Comparison of ENCODE assay signal across 8 cellular contexts in the genomic region with DNA sequence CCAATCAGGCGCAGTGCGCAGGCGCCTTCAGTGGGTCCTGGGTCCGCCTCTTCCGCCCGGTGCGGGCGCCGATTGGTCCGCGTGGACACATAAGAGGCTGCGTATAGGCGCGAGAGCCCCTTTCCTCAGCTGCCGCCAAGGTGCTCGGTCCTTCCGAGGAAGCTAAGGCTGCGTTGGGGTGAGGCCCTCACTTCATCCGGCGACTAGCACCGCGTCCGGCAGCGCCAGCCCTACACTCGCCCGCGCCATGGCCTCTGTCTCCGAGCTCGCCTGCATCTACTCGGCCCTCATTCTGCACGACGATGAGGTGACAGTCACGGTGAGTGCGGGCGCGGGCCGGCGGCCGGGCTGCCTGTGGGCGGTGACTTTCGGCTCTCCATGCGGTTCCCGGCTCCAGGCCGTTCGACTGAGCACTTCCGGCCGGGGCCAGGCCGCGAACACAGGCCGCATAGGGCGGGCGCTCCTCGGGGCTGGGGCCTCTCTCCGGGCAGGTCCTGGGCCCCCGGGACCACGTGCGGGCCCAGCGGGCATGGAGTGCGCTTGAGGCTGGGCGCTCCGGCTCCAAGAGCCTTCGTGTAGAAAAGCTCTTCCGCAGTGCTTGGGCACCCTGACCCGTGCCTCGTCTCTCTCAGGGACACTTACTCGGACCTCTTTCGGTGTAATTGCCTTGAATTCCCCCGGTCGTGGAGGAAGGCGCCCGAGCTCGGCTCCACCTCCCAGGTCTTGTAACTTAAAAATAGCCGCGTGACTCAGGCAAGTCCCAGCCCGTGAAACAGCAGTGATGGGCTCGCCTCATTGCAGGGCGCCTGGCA. TPM values are rescaled to one million over a fixed set of nuclear protein-coding genes. Genes with fewer than 3 reads are reported as not detected.
A peak's percentile ranks its signal among the peaks of the same experiment; 100 is the strongest.
DNase-seq lines count a peak whose midpoint lies in the region; ATAC-seq and TF ChIP-seq lines count a peak whose summit lies in the region.

RPLP1 (plus strand) TSS at position 117 of the 812 bp plus-strand sequence; CDS start at position 248, 131 bp downstream.

- H2AFZ ChIP-seq in IMR-90 (replicated peaks; ENCODE audit: low read length, poor library complexity) (peak within 1 kb of the TSS; percentile 96), PC-9 (peak within 1 kb of the TSS; percentile 79)

- intact Hi-C loops in IMR-90 (cut with micrococcal nuclease) (loop anchor here (2.0 to 10.0 kb wide), 2 partner anchors 38 to 288 kb away; partner anchors contain the start of genes GLCE and KIF23), PC-9 (cut with micrococcal nuclease; ENCODE audit: unreplicated experiment) (loop anchor here (5.0 kb wide), 1 partner anchor 41 kb away; the partner anchor contains the start of gene KIF23)

- peak within 1 kb of the TSS; percentile 64 for H2BK5ac ChIP-seq in IMR-90 (ENCODE audit: low read depth, low read length, poor library complexity, severe bottlenecking)

- peak; percentile 99 for TF ChIP-seq POLR2A in IMR-90 (IDR thresholded peaks at IDR 0.05; ENCODE audit: low read depth, low read length)

- H3K36me3 ChIP-seq in IMR-90 (ENCODE audit: control insufficient read depth, insufficient read depth, low read length): peaks cover 24% of the 10 kb centered on the region
- peaks cover 30% of the 10 kb centered on the region for H3K36me3 ChIP-seq in PC-9 (ENCODE audit: low read depth)
- peaks cover 0 to 15% of the 10 kb centered on the region in 2 donors for H3K36me3 ChIP-seq in esophagus (ENCODE audit: control insufficient read depth in 2 of 2, insufficient read depth in 2 of 2, low read length in 1 of 2)
- H3K36me3 ChIP-seq in muscle layer of colon (ENCODE audit: insufficient read depth, low read length): peaks cover 24% of the 10 kb centered on the region

- H3K9me1 ChIP-seq in IMR-90 (ENCODE audit: insufficient read depth, low read length): peaks cover 20% of the 10 kb centered on the region

- no peak for TF ChIP-seq RAD21 in IMR-90 (IDR thresholded peaks at IDR 0.05; ENCODE audit: low read length)

- peaks cover 53% of the 10 kb centered on the region for H4K20me1 ChIP-seq in IMR-90 (ENCODE audit: insufficient read depth, low read length)
- H4K20me1 ChIP-seq in PC-9 (ENCODE audit: insufficient read depth): peaks cover 42% of the 10 kb centered on the region

- in situ Hi-C loops in IMR-90 (cut with MboI; ENCODE audit: low sequenced_read_pairs): no loop called here

- dilution Hi-C loops in IMR-90 (cut with HindIII; ENCODE audit: low sequenced_read_pairs, unreplicated experiment): no loop called here

- DNase-seq in DMS 273 treated with DMSO at 0.1 percent for 48 hours (lab: John Stamatoyannopoulos, UW): peak; percentile 75
- DNase-seq in IMR-90: peak; percentile 94
- DNase-seq in PC-9: peak; percentile 70 to 93
- peak; percentile 96 for DNase-seq in activated T-cell treated with anti-CD3 and anti-CD28 coated beads, Interleukin-2, amount 50 U/mL, for 4 hours
- DNase-seq in stimulated activated CD8-positive, alpha-beta memory T cell treated with anti-CD3 and anti-CD28 coated beads, Interleukin-7, amount 100 ng/mL, for 24 hours (ENCODE audit: low read depth): peak; percentile 86

- H3K4me2 ChIP-seq in IMR-90 (ENCODE audit: low read depth, low read length) (peak within 1 kb of the TSS; percentile 99), PC-9 (peak within 1 kb of the TSS; percentile 97)

- H3K9me3 ChIP-seq in IMR-90 (ENCODE audit: control insufficient read depth, insufficient read depth, low read length) (no peaks in the 10 kb centered on the region), PC-9 (ENCODE audit: insufficient read depth, low read depth) (no peaks in the 10 kb centered on the region), esophagus (ENCODE audit: control insufficient read depth in 2 of 2, insufficient read depth in 1 of 2, low read depth in 1 of 2, low read length in 1 of 2) (no peaks in the 10 kb centered on the region), muscle layer of colon (ENCODE audit: low read length) (no peaks in the 10 kb centered on the region)

- H3K56ac ChIP-seq in IMR-90 (ENCODE audit: extremely low read depth, insufficient read depth, low read length): peak within 1 kb of the TSS; percentile 87

- H3K79me2 ChIP-seq in PC-9 (ENCODE audit: low read depth): peaks cover 37% of the 10 kb centered on the region

- H3K36me3 Mint-ChIP-seq in activated T-cell treated with anti-CD3 and anti-CD28 coated beads, Interleukin-2, amount 50 U/mL, for 4 hours (ENCODE audit: insufficient read depth): peaks cover 37% of the 10 kb centered on the region

- no peaks in the 10 kb centered on the region for H3K9me2 ChIP-seq in PC-9 (ENCODE audit: insufficient read depth)

- H2BK15ac ChIP-seq in IMR-90 (ENCODE audit: low read depth, low read length): peak within 1 kb of the TSS; percentile 12; the same call in 1 of the 3 replicates

- no peak for TF ChIP-seq CTCF in IMR-90 (conservative IDR thresholded peaks at IDR 0.05; ENCODE audit: low read depth, low read length)
- TF ChIP-seq CTCF in PC-9 (conservative IDR thresholded peaks at IDR 0.05): no peak

- H3K9me3 Mint-ChIP-seq in activated T-cell treated with anti-CD3 and anti-CD28 coated beads, Interleukin-2, amount 50 U/mL, for 4 hours: no peaks in the 10 kb centered on the region

- peak within 1 kb of the TSS; percentile 84 for H2AK9ac ChIP-seq in IMR-90 (replicated peaks; ENCODE audit: low read depth, low read length, poor library complexity)

- H3K4me3 ChIP-seq in IMR-90 (ENCODE audit: insufficient read depth, low read depth, low read length) (peak within 1 kb of the TSS; percentile 70), PC-9 (peak within 1 kb of the TSS; percentile 71), esophagus (ENCODE audit: low read depth in 1 of 2, low read length in 2 of 2) (peak within 1 kb of the TSS; percentile 65 to 94), muscle layer of colon (ENCODE audit: low read depth in 1 of 2, low read length in 2 of 2) (peak within 1 kb of the TSS; percentile 77 to 89)

- H3K4me1 Mint-ChIP-seq in activated T-cell treated with anti-CD3 and anti-CD28 coated beads, Interleukin-2, amount 50 U/mL, for 4 hours (ENCODE audit: low read depth): peaks cover 32% of the 10 kb centered on the region

- H3K9ac ChIP-seq in IMR-90 (ENCODE audit: low read depth, low read length) (peak within 1 kb of the TSS; percentile 80), muscle layer of colon (ENCODE audit: low read length) (peak within 1 kb of the TSS; percentile 93)

- peak within 1 kb of the TSS; percentile 80 for H3K27ac ChIP-seq in IMR-90 (ENCODE audit: insufficient read depth, low read length)
- H3K27ac ChIP-seq in PC-9: peak within 1 kb of the TSS; percentile 82
- H3K27ac ChIP-seq in esophagus (ENCODE audit: low read depth in 2 of 2, low read length in 1 of 2): peak within 1 kb of the TSS; percentile 91 to 95
- H3K27ac ChIP-seq in muscle layer of colon (ENCODE audit: low read depth, low read length): peak within 1 kb of the TSS; percentile 67

- H3K4ac ChIP-seq in IMR-90 (ENCODE audit: low read depth, low read length): peak within 1 kb of the TSS; percentile 82

- peak within 1 kb of the TSS; percentile 13 for H3K18ac ChIP-seq in IMR-90 (ENCODE audit: low read depth, low read length)

- H3K4me3 Mint-ChIP-seq in activated T-cell treated with anti-CD3 and anti-CD28 coated beads, Interleukin-2, amount 50 U/mL, for 4 hours: peak within 1 kb of the TSS; percentile 100

- H4K8ac ChIP-seq in IMR-90 (ENCODE audit: low read depth in 2 of 2, low read length in 2 of 2): peak within 1 kb of the TSS; percentile 95 to 97

- H3K27me3 Mint-ChIP-seq in activated T-cell treated with anti-CD3 and anti-CD28 coated beads, Interleukin-2, amount 50 U/mL, for 4 hours (ENCODE audit: low read depth): no peaks in the 10 kb centered on the region

- peak within 1 kb of the TSS; percentile 87 for H4K91ac ChIP-seq in IMR-90 (ENCODE audit: insufficient read depth, low read depth, low read length)

- peak within 1 kb of the TSS; percentile 94 for H3K23ac ChIP-seq in IMR-90 (ENCODE audit: low read depth, low read length)

- CTCF ChIA-PET in IMR-90 (lab: Yijun Ruan, JAX): interaction anchor here (0.6 to 1.6 kb wide), 2 partner anchors 10 to 730 kb away, joined by 6 to 7 read pairs; no protein-coding TSS in a partner anchor
- CTCF ChIA-PET in PC-9 (lab: Charles Lee): interaction anchor here (3.4 kb wide), 1 partner anchor 10 kb away, joined by 16 read pairs; no protein-coding TSS in a partner anchor

- H3K4me1 ChIP-seq in IMR-90 (ENCODE audit: control insufficient read depth, insufficient read depth, low read length) (peaks cover 13% of the 10 kb centered on the region), PC-9 (replicated peaks; ENCODE audit: insufficient read depth) (peaks cover 25% of the 10 kb centered on the region), esophagus (ENCODE audit: control insufficient read depth in 2 of 2, insufficient read depth in 2 of 2, low read length in 1 of 2) (peaks cover 5 to 6% of the 10 kb centered on the region in 2 donors), muscle layer of colon (ENCODE audit: insufficient read depth, low read length) (peaks cover 25% of the 10 kb centered on the region)

- peak within 1 kb of the TSS; percentile 97 for H3K14ac ChIP-seq in IMR-90 (replicated peaks; ENCODE audit: low read depth, low read length)

- H2BK20ac ChIP-seq in IMR-90 (ENCODE audit: low read depth, low read length): peak within 1 kb of the TSS; percentile 20; the same call in 1 of the 2 replicates

- ATAC-seq in GM21528 (IDR thresholded peaks at IDR 0.05; ENCODE audit: low FRiP score, unreplicated experiment): peak; percentile 81
- ATAC-seq in IMR-90 (ENCODE audit: low read depth): peak; percentile 93
- ATAC-seq in activated T-cell treated with anti-CD3 and anti-CD28 coated beads, Interleukin-2, amount 50 U/mL, for 4 hours: peak; percentile 87 to 90

- H3K79me1 ChIP-seq in IMR-90 (ENCODE audit: low read depth in 1 of 2, low read length in 2 of 2): peaks cover 5 to 55% of the 10 kb centered on the region in 2 experiments; a peak in 2 of 4 replicates

- H2BK120ac ChIP-seq in IMR-90 (ENCODE audit: low read depth, low read length): peak within 1 kb of the TSS; percentile 58

- BruUV-seq in IMR-90 (replicated peaks; lab: Mats Ljungman, UMichigan) (no TSS peak), PC-9 (replicated peaks; lab: Mats Ljungman, UMichigan) (TSS peak; percentile 48)

- H3F3A ChIP-seq in PC-9 (ENCODE audit: insufficient read depth, low read depth): peaks cover 56% of the 10 kb centered on the region

- H3K27me3 ChIP-seq in IMR-90 (ENCODE audit: control insufficient read depth, insufficient read depth, low read length): no peaks in the 10 kb centered on the region
- no peaks in the 10 kb centered on the region for H3K27me3 ChIP-seq in PC-9 (ENCODE audit: insufficient read depth, low read depth)
- no peaks in the 10 kb centered on the region for H3K27me3 ChIP-seq in esophagus (ENCODE audit: control insufficient read depth in 1 of 2, insufficient read depth in 2 of 2, low read length in 2 of 2)
- no peaks in the 10 kb centered on the region for H3K27me3 ChIP-seq in muscle layer of colon (ENCODE audit: control insufficient read depth in 1 of 2, insufficient read depth in 2 of 2, low read length in 2 of 2)

- POLR2A ChIA-PET in IMR-90 (lab: Charles Lee; ENCODE audit: unreplicated experiment): interaction anchor here (0.6 to 3.4 kb wide), 5 partner anchors 10 to 1327 kb away, joined by 3 to 17 read pairs (median 5); partner anchors contain the start of gene KIF23
- POLR2A ChIA-PET in PC-9 (lab: Charles Lee; ENCODE audit: unreplicated experiment): interaction anchor here (0.6 to 1.6 kb wide), 6 partner anchors 10 to 1679 kb away, joined by 3 to 11 read pairs (median 4); no protein-coding TSS in a partner anchor

- 0% methylated on average over 48 of the region's 77 CpGs; no CpG with 5 or more reads in 1 of the 2 experiments for WGBS in IMR-90 (ENCODE audit: extremely low coverage in 2 of 2, insufficient read length in 1 of 2), 2 experiments
- 0% methylated on average over 70 to 77 of the region's 77 CpGs for WGBS in esophagus, 2 donors

- peak within 1 kb of the TSS; percentile 90 for H2AK5ac ChIP-seq in IMR-90 (ENCODE audit: low read depth, low read length)

- peak within 1 kb of the TSS; percentile 80 for H4K5ac ChIP-seq in IMR-90 (ENCODE audit: low read depth, low read length)

RNA-seq across cellular contexts. Expression of gene RPLP1, which starts in this region (rescaled TPM):
- total RNA-seq in IMR-90 (2012; rRNA removed) (97.0 and 132 TPM in 2 replicates), PC-9 (2021) (1,651 and 3,001 TPM in 2 replicates)
- polyA plus RNA-seq in IMR-90 (2012; rRNA removed) (1,440 and 1,469 TPM in 2 replicates), esophagus (1,000 to 10,000 TPM; 1,182 to 1,782 TPM)
- 865 and 2,195 TPM in 2 replicates for polyA plus RNA-seq in IMR-90 (2012; cell fraction: cytosol; rRNA removed)
- polyA plus RNA-seq in IMR-90 (2012; cell fraction: nucleus; rRNA removed; ENCODE audit: low replicate concordance): 449 and 618 TPM in 2 replicates
- total RNA-seq in activated T-cell treated with anti-CD3 and anti-CD28 coated beads, Interleukin-2, amount 50 U/mL, for 4 hours: 1,000 to 10,000 TPM; 3,232 to 3,343 (median 3,252) TPM

Comparison
In these comparisons a context has a peak if more than half of its experiments do, and no peak if none do; other contexts are left out.
1. Peak in every context shown above with its lines: DNase-seq, ATAC-seq, H3K4me3 ChIP-seq and H3K27ac ChIP-seq.
2. RNA of gene RPLP1 (total RNA-seq): 3,232 to 3,343 TPM in activated T-cell treated with anti-CD3 and anti-CD28 coated beads, Interleukin-2, amount 50 U/mL, for 4 hours and 1,651 to 3,001 TPM in PC-9; 97.0 to 132 TPM in IMR-90; every median in the first group is over 10 times any median in the second.